ENCODE assay signal across 8 cellular contexts in genomic region chr16:30950516-30951073, GRCh38. TPM values are rescaled to one million over a fixed set of nuclear protein-coding genes. Genes with fewer than 3 reads are reported as not detected.
A peak's percentile ranks its signal among the peaks of the same experiment; 100 is the strongest.
DNase-seq lines count a peak whose midpoint lies in the region; ATAC-seq and TF ChIP-seq lines count a peak whose summit lies in the region.

No MANE protein-coding gene starts in this region.

- H3K27ac ChIP-seq in HUES64 (ENCODE audit: low read depth, low read length) (no peak overlapping the region), cingulate gyrus (ENCODE audit: low read depth, low read length) (peak overlapping the region; percentile 32), aorta (ENCODE audit: low read depth in 1 of 2, low read length in 2 of 2) (no peak overlapping the region)
- peak overlapping the region; percentile 75 for H3K27ac ChIP-seq in naive thymus-derived CD4-positive, alpha-beta T cell (ENCODE audit: low read depth, low read length)

- intact Hi-C loops in naive thymus-derived CD4-positive, alpha-beta T cell (cut with micrococcal nuclease): loop anchor here in 1 of 2 donors (10.0 kb wide), 1 partner anchor 924 kb away; the partner anchor contains the start of gene ZNF267
- intact Hi-C loops in aorta (cut with DNase I): loop anchor here in 1 of 2 donors (10.0 kb wide), 1 partner anchor 124 kb away; the partner anchor contains the start of genes ZNF646 and ZNF668

- no peaks in the 10 kb centered on the region for H3K27me3 Mint-ChIP-seq in naive thymus-derived CD4-positive, alpha-beta T cell

- TF ChIP-seq CTCF in AG04449 (IDR thresholded peaks at IDR 0.05; ENCODE audit: insufficient read depth, low read length, missing control alignments): no peak
- TF ChIP-seq CTCF in GM13977 (IDR thresholded peaks at IDR 0.05; ENCODE audit: extremely low read depth, insufficient read depth, missing control alignments): no peak

- no peaks in the 10 kb centered on the region for H3K9me3 ChIP-seq in HUES64 (ENCODE audit: insufficient read depth, low read depth, low read length)
- H3K9me3 ChIP-seq in naive thymus-derived CD4-positive, alpha-beta T cell (ENCODE audit: control insufficient read depth in 2 of 3, low read length in 3 of 3): no peaks in the 10 kb centered on the region
- no peaks in the 10 kb centered on the region for H3K9me3 ChIP-seq in aorta (ENCODE audit: control insufficient read depth, low read length)

- peaks cover 0 to 6% (median 0%) of the 10 kb centered on the region in 5 donors for H3K36me3 Mint-ChIP-seq in naive thymus-derived CD4-positive, alpha-beta T cell

- H3K27ac Mint-ChIP-seq in naive thymus-derived CD4-positive, alpha-beta T cell: peak overlapping the region in 6 of 9 donors; percentile 64 to 90 (median 82)

- H3K36me3 ChIP-seq in HUES64 (ENCODE audit: insufficient read depth, low read length) (peaks cover 6% of the 10 kb centered on the region), aorta (ENCODE audit: control insufficient read depth in 1 of 2, insufficient read depth in 2 of 2, low read length in 1 of 2) (peaks cover 0 to 3% of the 10 kb centered on the region in 2 donors)
- no peaks in the 10 kb centered on the region for H3K36me3 ChIP-seq in naive thymus-derived CD4-positive, alpha-beta T cell (ENCODE audit: control insufficient read depth in 2 of 3, insufficient read depth in 3 of 3, low read length in 3 of 3)

- POLR2A ChIA-PET in AG04449 (lab: Yijun Ruan, JAX): interaction anchor here (1.2 kb wide), 1 partner anchor 11 kb away, joined by 3 read pairs; no protein-coding TSS in a partner anchor
- POLR2A ChIA-PET in naive thymus-derived CD4-positive, alpha-beta T cell (lab: Charles Lee): interaction anchor here (0.6 to 1.8 kb wide), 4 partner anchors 10 to 229 kb away, joined by 3 to 6 read pairs (median 4); partner anchors contain the start of genes FUS and KAT8

- H3K27me3 ChIP-seq in HUES64 (ENCODE audit: insufficient read depth, low read length) (no peaks in the 10 kb centered on the region), aorta (ENCODE audit: control insufficient read depth in 1 of 2, insufficient read depth in 2 of 2, low read length in 1 of 2) (no peaks in the 10 kb centered on the region)
- no peaks in the 10 kb centered on the region for H3K27me3 ChIP-seq in naive thymus-derived CD4-positive, alpha-beta T cell (ENCODE audit: control insufficient read depth in 2 of 2, insufficient read depth in 2 of 2, low read length in 2 of 2)

- peak overlapping the region; percentile 87 to 98 (median 90) for H3K4me3 Mint-ChIP-seq in naive thymus-derived CD4-positive, alpha-beta T cell

- peaks cover 0 to 1% (median 0%) of the 10 kb centered on the region in 11 donors for H3K9me3 Mint-ChIP-seq in naive thymus-derived CD4-positive, alpha-beta T cell

- 91% methylated on average over 8 of the region's 8 CpGs for WGBS in HUES64
- WGBS in aorta, 2 donors: 75 to 79% methylated on average over 8 of the region's 8 CpGs

- H3K9ac ChIP-seq in HUES64 (ENCODE audit: low read depth, low read length): no peak overlapping the region

- in situ Hi-C loops in GM13977 (cut with MboI; ENCODE audit: low pct_unique_long_range_greater_than_20kb, low sequenced_read_pairs, unreplicated experiment): loop anchor here (25.0 kb wide), 2 partner anchors 487 to 937 kb away; partner anchors contain the start of genes COX6A2 and ZNF843

- peak overlapping the region; percentile 71 for H3K4me3 ChIP-seq in AG04449 (ENCODE audit: low read depth, low read length)
- peak overlapping the region; percentile 80 for H3K4me3 ChIP-seq in HUES64 (ENCODE audit: low read length)
- H3K4me3 ChIP-seq in naive thymus-derived CD4-positive, alpha-beta T cell (ENCODE audit: low read length): peak overlapping the region; percentile 74
- no peak overlapping the region for H3K4me3 ChIP-seq in aorta (ENCODE audit: low read length in 2 of 2)

- CTCF ChIA-PET in AG04449 (lab: Yijun Ruan, JAX): interaction anchor here (0.8 to 8.4 kb wide), 8 partner anchors 9 to 918 kb away, joined by 3 to 103 read pairs (median 5); partner anchors contain the start of genes VKORC1 and ZNF843
- CTCF ChIA-PET in naive thymus-derived CD4-positive, alpha-beta T cell (lab: Charles Lee): interaction anchor here (1.1 kb wide), 1 partner anchor 105 kb away, joined by 8 read pairs; no protein-coding TSS in a partner anchor

- H3K4me1 Mint-ChIP-seq in naive thymus-derived CD4-positive, alpha-beta T cell: peaks cover 13 to 23% (median 17%) of the 10 kb centered on the region in 7 donors

- ATAC-seq in naive thymus-derived CD4-positive, alpha-beta T cell: no peak
- no peak for ATAC-seq in aorta (ENCODE audit: low FRiP score)
- ATAC-seq in GM21360 (IDR thresholded peaks at IDR 0.05; ENCODE audit: unreplicated experiment): no peak

- DNase-seq in AG04449 (ENCODE audit: low read depth, low spot score) (no peak), aorta (no peak), NCI-H2081 treated with DMSO at 0.1 percent for 48 hours (lab: John Stamatoyannopoulos, UW) (no peak), GM13977 (ENCODE audit: low spot score) (no peak)
- no peak for DNase-seq in naive thymus-derived CD4-positive, alpha-beta T cell

- H3K4me1 ChIP-seq in HUES64 (ENCODE audit: insufficient read depth, low read length): peaks cover 20% of the 10 kb centered on the region
- H3K4me1 ChIP-seq in naive thymus-derived CD4-positive, alpha-beta T cell (ENCODE audit: control insufficient read depth in 2 of 2, insufficient read depth in 2 of 2, low read length in 2 of 2): peaks cover 11 to 15% of the 10 kb centered on the region in 2 donors
- H3K4me1 ChIP-seq in aorta (ENCODE audit: control insufficient read depth in 1 of 2, insufficient read depth in 2 of 2, low read length in 2 of 2): no peaks in the 10 kb centered on the region

RNA-seq across cellular contexts. Expression of gene ORAI3, which starts 1.7 kb away (rescaled TPM):
- polyA plus RNA-seq in HUES64 (2013, experiment 1 of 2): 7.9 TPM
- polyA plus RNA-seq in HUES64 (2013, experiment 2 of 2): 9.8 TPM
- total RNA-seq in naive thymus-derived CD4-positive, alpha-beta T cell: 10 to 100 TPM in 4 of 5 experiments, 1 to 10 TPM in 1; 6.0 to 29.8 (median 18.4) TPM
- 10 to 100 TPM; 10.3 to 17.8 TPM for polyA plus RNA-seq in naive thymus-derived CD4-positive, alpha-beta T cell
- total RNA-seq in aorta: 10 to 100 TPM; 11.8 to 21.7 TPM
- polyA plus RNA-seq in aorta: 10 to 100 TPM in 1 of 2 donors, 1 to 10 TPM in 1; 9.1 to 20.8 TPM

RNA-seq across cellular contexts. Expression of gene SETD1A, which starts 7.0 kb away (rescaled TPM):
- polyA plus RNA-seq in HUES64 (2013, experiment 1 of 2): 22.1 TPM
- polyA plus RNA-seq in HUES64 (2013, experiment 2 of 2): 21.0 TPM
- 10 to 100 TPM; 27.0 to 47.2 (median 36.8) TPM for total RNA-seq in naive thymus-derived CD4-positive, alpha-beta T cell
- 1 to 10 TPM; 1.3 to 2.5 TPM for polyA plus RNA-seq in naive thymus-derived CD4-positive, alpha-beta T cell
- 10 to 100 TPM; 16.4 to 19.7 TPM for total RNA-seq in aorta
- polyA plus RNA-seq in aorta: 1 to 10 TPM; 4.4 to 9.7 TPM

RNA-seq across cellular contexts. Expression of gene FBXL19, which starts 27.2 kb away (rescaled TPM):
- 53.0 TPM for polyA plus RNA-seq in HUES64 (2013, experiment 1 of 2)
- 53.0 TPM for polyA plus RNA-seq in HUES64 (2013, experiment 2 of 2)
- 10 to 100 TPM; 11.1 to 26.8 (median 17.0) TPM for total RNA-seq in naive thymus-derived CD4-positive, alpha-beta T cell
- under 1 TPM; 0.08 to 0.16 TPM for polyA plus RNA-seq in naive thymus-derived CD4-positive, alpha-beta T cell
- total RNA-seq in aorta: 10 to 100 TPM; 14.7 to 22.7 TPM
- 10 to 100 TPM in 1 of 2 donors, 1 to 10 TPM in 1; 4.3 to 11.6 TPM for polyA plus RNA-seq in aorta

RNA-seq across cellular contexts. Expression of gene HSD3B7, which starts 34.4 kb away (rescaled TPM):
- polyA plus RNA-seq in HUES64 (2013, experiment 1 of 2): 2.0 TPM
- 1.5 TPM for polyA plus RNA-seq in HUES64 (2013, experiment 2 of 2)
- total RNA-seq in naive thymus-derived CD4-positive, alpha-beta T cell: 1 to 10 TPM in 4 of 5 experiments, under 1 TPM in 1; 0.66 to 7.0 (median 3.3) TPM
- under 1 TPM in 1 of 2 donors, not detected in 1; 0.08 TPM for polyA plus RNA-seq in naive thymus-derived CD4-positive, alpha-beta T cell
- 10 to 100 TPM; 13.6 to 31.3 TPM for total RNA-seq in aorta
- polyA plus RNA-seq in aorta: 10 to 100 TPM in 1 of 2 donors, 1 to 10 TPM in 1; 8.6 to 10.4 TPM

RNA-seq across cellular contexts. Expression of gene CTF1, which starts 54.2 kb away (rescaled TPM):
- polyA plus RNA-seq in HUES64 (2013, experiment 1 of 2): 1.0 TPM
- 1.6 TPM for polyA plus RNA-seq in HUES64 (2013, experiment 2 of 2)
- total RNA-seq in naive thymus-derived CD4-positive, alpha-beta T cell: under 1 TPM in 4 of 5 experiments, not detected in 1; 0.17 to 0.54 (median 0.40) TPM
- not detected for polyA plus RNA-seq in naive thymus-derived CD4-positive, alpha-beta T cell
- total RNA-seq in aorta: 1 to 10 TPM; 6.2 to 7.2 TPM
- 1 to 10 TPM; 6.4 to 7.9 TPM for polyA plus RNA-seq in aorta

Comparison
In these comparisons a context has a peak if more than half of its experiments do, and no peak if none do; other contexts are left out.
1. H3K4me3 ChIP-seq: peak in AG04449 (single experiment), HUES64 (single experiment) and naive thymus-derived CD4-positive, alpha-beta T cell (single experiment); none in aorta (0 of 2).
2. H3K27ac ChIP-seq: peak in cingulate gyrus (single experiment) and naive thymus-derived CD4-positive, alpha-beta T cell (single experiment); none in HUES64 (single experiment) and aorta (0 of 2).